Comparison of ENCODE assay signal across 9 cellular contexts in the genomic region with DNA sequence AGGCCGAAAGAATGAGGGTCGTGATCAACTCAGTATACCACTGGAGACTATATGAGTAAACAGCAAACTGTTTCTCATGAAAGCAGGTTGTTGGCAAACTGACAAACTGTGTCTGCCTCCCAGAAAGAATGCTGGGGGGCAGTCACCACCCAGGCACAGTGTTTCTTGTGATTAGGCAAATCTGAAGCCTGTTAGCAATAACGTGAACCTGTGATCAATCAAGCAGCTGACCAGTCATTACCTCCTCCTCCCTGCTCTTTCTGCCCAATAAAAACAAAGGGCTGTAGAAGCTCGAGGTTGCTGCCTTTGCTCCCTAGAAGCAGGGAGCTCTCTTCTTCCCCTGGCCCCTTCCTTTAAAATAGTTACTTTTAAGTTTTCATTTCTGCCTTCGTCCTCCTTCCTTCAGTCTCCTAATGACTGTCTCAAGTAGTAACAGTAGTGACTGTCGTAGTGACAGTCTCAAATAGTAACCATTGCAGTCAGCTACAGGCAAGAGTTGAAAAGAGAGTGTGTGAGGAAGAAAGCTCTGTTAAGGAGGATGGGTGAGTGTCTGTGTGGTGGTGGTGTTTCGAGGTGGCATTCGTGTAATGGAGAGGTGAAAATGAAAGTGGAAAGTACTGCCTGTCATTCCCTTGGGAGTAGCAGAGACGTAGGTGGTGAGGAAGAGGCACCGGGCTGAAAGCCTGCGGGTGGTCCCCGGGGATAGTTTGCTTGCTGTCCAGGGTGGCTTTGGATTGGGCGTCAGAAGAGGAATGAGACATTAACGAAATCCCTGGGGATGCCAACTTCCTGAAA. TPM values are rescaled to one million over a fixed set of nuclear protein-coding genes. Genes with fewer than 3 reads are reported as not detected.
DNase-seq lines count a peak whose midpoint lies in the region; ATAC-seq and TF ChIP-seq lines count a peak whose summit lies in the region.
"Had no signal": no experiment of that assay in that cellular context is flagged by ENCODE, and none has a peak within 500 bp of the region (broad histone marks: within the 10 kb centered on the region; RNA-seq: fewer than 3 reads in every experiment).

No MANE protein-coding gene starts in this region.

- H3K4me3 ChIP-seq in Karpas-422 (ENCODE audit: low read length) (peak overlapping the region; percentile 44; the same call in 1 of the 2 replicates), fibroblast of lung (replicated peaks in 1 of 4; ENCODE audit: control extremely low read depth in 1 of 4, insufficient read depth in 1 of 4, low read depth in 3 of 4, low read length in 4 of 4) (peak overlapping the region; percentile 24 to 48 (median 31)), stomach (peak overlapping the region; percentile 30 to 40 (median 36))

- H3K27me3 ChIP-seq in Karpas-422 (ENCODE audit: low read length) (no peaks in the 10 kb centered on the region), fibroblast of lung (ENCODE audit: control insufficient read depth, insufficient read depth, low read length) (no peaks in the 10 kb centered on the region), stomach (no peaks in the 10 kb centered on the region)

- H3K9me3 ChIP-seq in Karpas-422 (ENCODE audit: low read length) (no peaks in the 10 kb centered on the region), fibroblast of lung (ENCODE audit: control insufficient read depth, insufficient read depth, low read depth, low read length) (no peaks in the 10 kb centered on the region), stomach (no peaks in the 10 kb centered on the region)

- peak; percentile 55 for ATAC-seq in GM21515 (IDR thresholded peaks at IDR 0.05; ENCODE audit: unreplicated experiment)
- ATAC-seq: HCT116 had no signal

- no peak overlapping the region for H3K27ac ChIP-seq in Karpas-422 (ENCODE audit: low read length)
- H3K27ac ChIP-seq in fibroblast of lung (ENCODE audit: insufficient read depth, low read length): no peak overlapping the region
- peak overlapping the region in 3 of 5 donors; percentile 18 to 57 (median 23) for H3K27ac ChIP-seq in stomach

- no peak for TF ChIP-seq POLR2A in stomach (IDR thresholded peaks at IDR 0.05)

- no peak for TF ChIP-seq CTCF in fibroblast of lung (conservative IDR thresholded peaks at IDR 0.05 in 1 of 2, IDR thresholded peaks at IDR 0.05 in 1 of 2; ENCODE audit: low read depth in 1 of 2, low read length in 2 of 2)
- TF ChIP-seq CTCF in stomach (IDR thresholded peaks at IDR 0.05): no peak

- H2AFZ ChIP-seq in Karpas-422 (ENCODE audit: low read length): no peak overlapping the region
- H2AFZ ChIP-seq in fibroblast of lung (ENCODE audit: low read length): peak overlapping the region; percentile 85

- TF ChIP-seq EP300 in stomach (IDR thresholded peaks at IDR 0.05): no peak

- H4K20me1 ChIP-seq in Karpas-422 (ENCODE audit: insufficient read depth, low read depth, low read length) (no peaks in the 10 kb centered on the region), fibroblast of lung (ENCODE audit: control insufficient read depth, extremely low read depth, insufficient read depth, low read length) (no peaks in the 10 kb centered on the region)

- no peaks in the 10 kb centered on the region for H3K79me2 ChIP-seq in Karpas-422 (ENCODE audit: low read length)
- no peaks in the 10 kb centered on the region for H3K79me2 ChIP-seq in fibroblast of lung (ENCODE audit: control insufficient read depth, insufficient read depth, low read length)

- peak; percentile 82 for DNase-seq in COLO829 (ENCODE audit: low spot score)
- peak; percentile 68 for DNase-seq in Karpas-422
- DNase-seq in fibroblast of lung (ENCODE audit: low read depth in 2 of 2): no peak
- DNase-seq in stomach: no peak
- no peak for DNase-seq in UCSD-AML1 (lab: John Stamatoyannopoulos, UW; ENCODE audit: unreplicated experiment)
- DNase-seq in C1 segment of cervical spinal cord (lab: John Stamatoyannopoulos, UW): no peak
- DNase-seq in NCI-H1694 treated with DMSO at 0.1 percent for 48 hours (lab: John Stamatoyannopoulos, UW): no peak

- H3K4me2 ChIP-seq in Karpas-422 (ENCODE audit: low read depth, low read length, poor library complexity, severe bottlenecking) (peak overlapping the region; percentile 46), fibroblast of lung (ENCODE audit: extremely low read depth, insufficient read depth, low read length) (peak overlapping the region; percentile 97)

- peaks cover 11% of the 10 kb centered on the region for H3K4me1 ChIP-seq in Karpas-422 (ENCODE audit: low read length)
- peaks cover 2% of the 10 kb centered on the region for H3K4me1 ChIP-seq in fibroblast of lung (ENCODE audit: control insufficient read depth, extremely low read depth, insufficient read depth, low read length)
- peaks cover 0 to 20% (median 9%) of the 10 kb centered on the region in 4 donors for H3K4me1 ChIP-seq in stomach

- WGBS in stomach, 5 donors: 37 to 60% (median 48%) methylated on average over 14 of the region's 14 CpGs

- no peaks in the 10 kb centered on the region for H3K36me3 ChIP-seq in Karpas-422 (ENCODE audit: insufficient read depth, low read length)
- H3K36me3 ChIP-seq in fibroblast of lung (ENCODE audit: control insufficient read depth, insufficient read depth, low read length): no peaks in the 10 kb centered on the region
- H3K36me3 ChIP-seq in stomach: no peaks in the 10 kb centered on the region

- intact Hi-C loops in stomach (cut with DNase I; ENCODE audit: low total_unique reads): no loop called here

- H3K9me2 ChIP-seq in Karpas-422 (replicated peaks; ENCODE audit: insufficient read depth, low read length): no peaks in the 10 kb centered on the region

- H3K9ac ChIP-seq in Karpas-422 (ENCODE audit: low read length) (no peak overlapping the region), fibroblast of lung (ENCODE audit: insufficient read depth, low read length) (no peak overlapping the region)

RNA-seq across cellular contexts. Expression of a gene that starts 14.5 kb away (rescaled TPM):
- total RNA-seq in Karpas-422 (2014; rRNA removed; shearing (Covaris generic); ENCODE audit: low replicate concordance): 1.4 and 2.3 TPM in 2 replicates
- total RNA-seq in fibroblast of lung (2.3 and 4.8 TPM in 2 replicates), stomach (1 to 10 TPM in 3 of 5 donors, under 1 TPM in 2; under 0.01 to 5.8 (median 2.9) TPM)
- polyA plus RNA-seq in fibroblast of lung (1.3 and 3.6 TPM in 2 replicates), stomach (1 to 10 TPM in 2 of 3 donors, under 1 TPM in 1; 0.93 to 2.2 (median 1.1) TPM)
- polyA plus RNA-seq in fibroblast of lung (2012): 1.3 and 2.7 TPM in 2 replicates
- 2.0 and 3.0 TPM in 2 replicates for polyA minus RNA-seq in fibroblast of lung (ENCODE audit: low replicate concordance)

Comparison
In these comparisons a context has a peak if more than half of its experiments do, and no peak if none do; other contexts are left out.
1. DNase-seq: peak in COLO829 (single experiment) and Karpas-422 (single experiment); none in fibroblast of lung (0 of 2), stomach (single experiment), UCSD-AML1 (single experiment), C1 segment of cervical spinal cord (0 of 14) and NCI-H1694 treated with DMSO at 0.1 percent for 48 hours (single experiment).
2. H3K27ac ChIP-seq: peak in stomach (3 of 5); none in Karpas-422 (single experiment) and fibroblast of lung (single experiment).
3. Peak in every context shown above with its lines, with median percentiles within 50 percentile points of each other: H3K4me3 ChIP-seq.